ENCODE assay signal across 8 cellular contexts in the genomic region with DNA sequence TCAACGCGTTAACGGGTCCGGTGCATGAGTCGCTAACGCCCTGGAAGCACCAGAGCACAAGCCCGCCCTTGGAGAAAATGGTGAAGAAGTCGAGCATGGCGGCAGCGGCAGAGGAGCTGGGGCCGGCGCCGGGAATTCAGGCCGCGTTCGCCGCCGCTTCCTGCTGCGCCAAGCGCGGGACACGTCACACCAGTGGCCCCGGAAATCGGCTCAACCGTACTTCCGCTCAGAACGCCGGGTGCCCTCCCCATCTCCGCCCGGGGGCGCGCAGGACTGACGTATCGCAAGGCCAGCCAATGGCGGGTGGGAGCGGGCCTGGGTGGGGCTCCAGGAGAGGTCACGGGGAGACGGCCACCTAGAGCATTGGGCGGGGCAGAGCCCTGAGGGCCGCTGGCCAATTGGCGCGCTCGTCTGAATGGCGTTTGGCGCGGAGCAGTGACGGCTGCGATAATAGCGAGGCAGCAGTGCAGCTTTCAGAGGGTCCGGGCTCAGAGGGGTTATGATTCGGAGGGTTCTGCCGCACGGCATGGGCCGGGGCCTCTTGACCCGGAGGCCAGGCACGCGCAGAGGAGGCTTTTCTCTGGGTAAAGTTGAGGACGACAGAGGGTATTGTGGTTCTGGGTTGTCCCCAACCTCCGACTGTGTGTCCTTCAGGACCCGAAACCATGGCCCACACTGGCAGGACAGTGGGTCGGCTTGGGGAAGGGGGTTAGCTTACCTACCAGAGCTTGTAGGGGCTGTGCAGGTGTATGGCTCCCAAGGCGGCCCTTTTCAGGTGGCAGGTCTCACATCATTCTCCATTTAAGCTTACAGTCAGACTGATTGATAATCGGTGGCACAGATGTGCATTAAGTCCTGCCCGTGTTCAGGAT. TPM values are rescaled to one million over a fixed set of nuclear protein-coding genes. Genes with fewer than 3 reads are reported as not detected.
DNase-seq lines count a peak whose midpoint lies in the region; ATAC-seq and TF ChIP-seq lines count a peak whose summit lies in the region.

A gene (plus strand): TSS at position 447 of the 872 bp plus-strand sequence. CDS start 53 bp downstream, at position 500.
A gene with protein sequence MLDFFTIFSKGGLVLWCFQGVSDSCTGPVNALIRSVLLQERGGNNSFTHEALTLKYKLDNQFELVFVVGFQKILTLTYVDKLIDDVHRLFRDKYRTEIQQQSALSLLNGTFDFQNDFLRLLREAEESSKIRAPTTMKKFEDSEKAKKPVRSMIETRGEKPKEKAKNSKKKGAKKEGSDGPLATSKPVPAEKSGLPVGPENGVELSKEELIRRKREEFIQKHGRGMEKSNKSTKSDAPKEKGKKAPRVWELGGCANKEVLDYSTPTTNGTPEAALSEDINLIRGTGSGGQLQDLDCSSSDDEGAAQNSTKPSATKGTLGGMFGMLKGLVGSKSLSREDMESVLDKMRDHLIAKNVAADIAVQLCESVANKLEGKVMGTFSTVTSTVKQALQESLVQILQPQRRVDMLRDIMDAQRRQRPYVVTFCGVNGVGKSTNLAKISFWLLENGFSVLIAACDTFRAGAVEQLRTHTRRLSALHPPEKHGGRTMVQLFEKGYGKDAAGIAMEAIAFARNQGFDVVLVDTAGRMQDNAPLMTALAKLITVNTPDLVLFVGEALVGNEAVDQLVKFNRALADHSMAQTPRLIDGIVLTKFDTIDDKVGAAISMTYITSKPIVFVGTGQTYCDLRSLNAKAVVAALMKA (minus strand): TSS at position 188 of the 872 bp plus-strand sequence. CDS start 91 bp downstream, at position 97.

- H3K27me3 Mint-ChIP-seq in dendritic cell treated with granulocyte-macrophage colony-stimulating factor and Interleukin-4, amounts not matched to agents 40 ng/mL and 50 ng/mL, for 4 days, result no peaks in the 10 kb centered on the region

- no peaks in the 10 kb centered on the region for H3K27me3 ChIP-seq in left lung

- peak within 1 kb of the TSS; percentile 94 for H3K4me3 Mint-ChIP-seq in dendritic cell treated with granulocyte-macrophage colony-stimulating factor and Interleukin-4, amounts not matched to agents 40 ng/mL and 50 ng/mL, for 4 days

- no peaks in the 10 kb centered on the region for H3K9me3 Mint-ChIP-seq in dendritic cell treated with granulocyte-macrophage colony-stimulating factor and Interleukin-4, amounts not matched to agents 40 ng/mL and 50 ng/mL, for 4 days

- peak within 1 kb of the TSS; percentile 81 to 83 for H3K4me3 ChIP-seq in left lung

- peak within 1 kb of the TSS; percentile 92 for H3K27ac ChIP-seq in C4-2B
- H3K27ac ChIP-seq in left lung, result peak within 1 kb of the TSS; percentile 87 to 93

- intact Hi-C loops in dendritic cell treated with granulocyte-macrophage colony-stimulating factor and Interleukin-4, amounts not matched to agents 40 ng/mL and 50 ng/mL, for 4 days (cut with micrococcal nuclease), result loop anchor here (1.0 to 5.0 kb wide), 5 partner anchors 14 to 676 kb away; a partner anchor contains a TSS
- intact Hi-C loops in left lung (cut with DNase I), result no loop called here

- peaks cover 28% of the 10 kb centered on the region for H3K4me1 Mint-ChIP-seq in dendritic cell treated with granulocyte-macrophage colony-stimulating factor and Interleukin-4, amounts not matched to agents 40 ng/mL and 50 ng/mL, for 4 days (ENCODE audit: low read depth)

- DNase-seq in NCI-H774 (lab: John Stamatoyannopoulos, UW), result peak; percentile 100
- peak; percentile 100 for DNase-seq in activated CD4-positive, alpha-beta T cell treated with anti-CD3 and anti-CD28 coated beads, Interleukin-2, amount 50 U/mL, for 4 hours
- DNase-seq in left lung, result peak; percentile 99 to 100
- DNase-seq in stimulated activated CD4-positive, alpha-beta T cell treated with anti-CD3 and anti-CD28 coated beads, Interleukin-2, amount 100 ng/mL, for 48 hours, result peak; percentile 98

- TF ChIP-seq CTCF in C4-2B (conservative IDR thresholded peaks at IDR 0.05) (no peak), left lung (IDR thresholded peaks at IDR 0.05) (peak in 1 of 2 donors; percentile 8)

- H3K27ac Mint-ChIP-seq in dendritic cell treated with granulocyte-macrophage colony-stimulating factor and Interleukin-4, amounts not matched to agents 40 ng/mL and 50 ng/mL, for 4 days, result peak within 1 kb of the TSS; percentile 98

- ATAC-seq in GM19395 (IDR thresholded peaks at IDR 0.05; ENCODE audit: unreplicated experiment) (peak; percentile 99), HG03565 (IDR thresholded peaks at IDR 0.05; ENCODE audit: unreplicated experiment) (peak; percentile 94), left lung (peak; percentile 99)

- H3K9me3 ChIP-seq in left lung, result no peaks in the 10 kb centered on the region

- H3K36me3 Mint-ChIP-seq in dendritic cell treated with granulocyte-macrophage colony-stimulating factor and Interleukin-4, amounts not matched to agents 40 ng/mL and 50 ng/mL, for 4 days (ENCODE audit: low read depth), result peaks cover 71% of the 10 kb centered on the region

- peaks cover 3 to 47% of the 10 kb centered on the region in 2 donors for H3K36me3 ChIP-seq in left lung

- H3K4me1 ChIP-seq in left lung, result peaks cover 3 to 27% of the 10 kb centered on the region in 2 donors

RNA-seq across cellular contexts. Expression of the first gene that starts in this region (rescaled TPM):
- total RNA-seq in left lung, result 10 to 100 TPM; 19.6 to 24.2 TPM

RNA-seq across cellular contexts. Expression of the second gene that starts in this region (rescaled TPM):
- total RNA-seq in left lung, result 100 to 1,000 TPM; 129 to 154 TPM

Comparison
In these comparisons a context has a peak if more than half of its experiments do, and no peak if none do; other contexts are left out.
1. Peak in every context shown above with its lines: DNase-seq, ATAC-seq, H3K4me3 ChIP-seq and H3K27ac ChIP-seq.